ENCODE assay signal across 8 cellular contexts in genomic region chr20:35146922-35147574, GRCh38. TPM values are rescaled to one million over a fixed set of nuclear protein-coding genes. Genes with fewer than 3 reads are reported as not detected.
DNase-seq lines count a peak whose midpoint lies in the region; ATAC-seq and TF ChIP-seq lines count a peak whose summit lies in the region.

Gene EDEM2, minus strand, starts transcription at chr20:35147336. Its CDS starts 78 bp downstream, at chr20:35147258.

- TF ChIP-seq EP300 in tibial nerve (IDR thresholded peaks at IDR 0.05), result peak in 1 of 2 donors; percentile 84

- peak within 1 kb of the TSS; percentile 95 for H3K4me2 ChIP-seq in trophoblast cell (ENCODE audit: low read length)

- intact Hi-C loops in cardiac septum (cut with DNase I), result no loop called here

- no peaks in the 10 kb centered on the region for H3K27me3 Mint-ChIP-seq in T-cell

- peak within 1 kb of the TSS; percentile 73 for H3K18ac ChIP-seq in trophoblast cell (ENCODE audit: low read length)

- TF ChIP-seq CTCF in GM12874 (IDR thresholded peaks at IDR 0.05; ENCODE audit: insufficient read depth, low read depth, low read length) (0 out of 2 replicates have a peak, but pooled peaks have one; percentile 22), tibial nerve (IDR thresholded peaks at IDR 0.05) (peak in 2 of 5 experiments; percentile 6 to 13)

- H3K4me3 ChIP-seq in adipocyte (ENCODE audit: low read length) (peak within 1 kb of the TSS; percentile 96), trophoblast cell (ENCODE audit: low read depth, low read length) (peak within 1 kb of the TSS; percentile 85), tibial nerve (peak within 1 kb of the TSS; percentile 66 to 72 (median 68))

- peaks cover 35% of the 10 kb centered on the region for H3K4me1 ChIP-seq in adipocyte (ENCODE audit: control insufficient read depth, insufficient read depth, low read length)
- H3K4me1 ChIP-seq in trophoblast cell (ENCODE audit: control insufficient read depth in 1 of 2, insufficient read depth in 2 of 2, low read length in 2 of 2), result peaks cover 5 to 8% of the 10 kb centered on the region in 2 experiments
- H3K4me1 ChIP-seq in tibial nerve, result peaks cover 0 to 45% (median 7%) of the 10 kb centered on the region in 4 donors

- H3K23ac ChIP-seq in trophoblast cell (ENCODE audit: low read length), result no peak within 1 kb of the TSS

- H3K27ac Mint-ChIP-seq in T-cell, result peak within 1 kb of the TSS; percentile 92 to 97

- peak within 1 kb of the TSS; percentile 79 for H4K91ac ChIP-seq in trophoblast cell (ENCODE audit: low read depth, low read length)

- no CpG with 5 or more reads among the region's 42 CpGs for WGBS in trophoblast cell (ENCODE audit: extremely low coverage, insufficient coverage, insufficient read length)
- WGBS in tibial nerve, 2 donors, result 0% methylated on average over 31 to 42 of the region's 42 CpGs

- peak within 1 kb of the TSS; percentile 51 for H2AK5ac ChIP-seq in trophoblast cell (ENCODE audit: low read length)

- DNase-seq in NCI-H146 (lab: John Stamatoyannopoulos, UW) (peak; percentile 97), T-cell (peak; percentile 84 to 94 (median 90)), adipocyte (ENCODE audit: low read depth) (peak; percentile 97), cardiac septum (ENCODE audit: low spot score) (peak; percentile 96), trophoblast cell (peak; percentile 99), tibial nerve (ENCODE audit: low spot score in 2 of 2) (peak; percentile 81 to 85)

- peak; percentile 83 for ATAC-seq in HG02840 (IDR thresholded peaks at IDR 0.05; ENCODE audit: low FRiP score, unreplicated experiment)
- peak; percentile 89 to 93 (median 92) for ATAC-seq in T-cell (replicated peaks in 1 of 4)

- H3K27me3 ChIP-seq in adipocyte (replicated peaks; ENCODE audit: control insufficient read depth, insufficient read depth, low read length), result no peaks in the 10 kb centered on the region
- no peaks in the 10 kb centered on the region for H3K27me3 ChIP-seq in trophoblast cell (ENCODE audit: insufficient read depth, low read length)
- no peaks in the 10 kb centered on the region for H3K27me3 ChIP-seq in tibial nerve

- H3K4me1 Mint-ChIP-seq in T-cell, result peaks cover 36 to 41% (median 38%) of the 10 kb centered on the region in 3 donors

- peaks cover 7% of the 10 kb centered on the region for H3K36me3 ChIP-seq in adipocyte (ENCODE audit: control insufficient read depth, insufficient read depth, low read length, severe bottlenecking)
- peaks cover 2 to 11% of the 10 kb centered on the region in 2 experiments for H3K36me3 ChIP-seq in trophoblast cell (ENCODE audit: control insufficient read depth in 1 of 2, insufficient read depth in 2 of 2, low read length in 2 of 2)
- peaks cover 0 to 28% (median 5%) of the 10 kb centered on the region in 3 donors for H3K36me3 ChIP-seq in tibial nerve

- peaks cover 19% of the 10 kb centered on the region for H3K36me3 Mint-ChIP-seq in T-cell

- TF ChIP-seq POLR2A in tibial nerve (IDR thresholded peaks at IDR 0.05), result peak in 1 of 2 donors; percentile 51

- H2BK12ac ChIP-seq in trophoblast cell (ENCODE audit: low read length), result peak within 1 kb of the TSS; percentile 66

- H3K79me2 ChIP-seq in trophoblast cell (ENCODE audit: control insufficient read depth, insufficient read depth, low read length, poor library complexity), result peaks cover 9% of the 10 kb centered on the region

- H2AFZ ChIP-seq in trophoblast cell (ENCODE audit: insufficient read depth, low read length, poor library complexity), result peak within 1 kb of the TSS; percentile 93

- peak within 1 kb of the TSS; percentile 80 for H4K8ac ChIP-seq in trophoblast cell (ENCODE audit: low read depth, low read length)

- H2BK120ac ChIP-seq in trophoblast cell (ENCODE audit: insufficient read depth, low read length, poor library complexity), result peak within 1 kb of the TSS; percentile 74

- H4K12ac ChIP-seq in trophoblast cell (ENCODE audit: low read depth, low read length), result peak within 1 kb of the TSS; percentile 65

- H3K9me3 Mint-ChIP-seq in T-cell, result no peaks in the 10 kb centered on the region

- peak within 1 kb of the TSS; percentile 81 for H3K14ac ChIP-seq in trophoblast cell (ENCODE audit: low read length)

- H3K9me3 ChIP-seq in adipocyte (ENCODE audit: control insufficient read depth, low read length) (no peaks in the 10 kb centered on the region), trophoblast cell (ENCODE audit: insufficient read depth, low read depth, low read length) (no peaks in the 10 kb centered on the region), tibial nerve (no peaks in the 10 kb centered on the region)

- H3K9ac ChIP-seq in adipocyte (ENCODE audit: low read length) (peak within 1 kb of the TSS; percentile 96), trophoblast cell (ENCODE audit: low read length) (peak within 1 kb of the TSS; percentile 83)

- peak within 1 kb of the TSS; percentile 93 to 98 (median 96) for H3K4me3 Mint-ChIP-seq in T-cell

- peak within 1 kb of the TSS; percentile 87 for H3K27ac ChIP-seq in trophoblast cell (ENCODE audit: low read depth, low read length)
- H3K27ac ChIP-seq in tibial nerve, result peak within 1 kb of the TSS; percentile 4 to 83 (median 64)

- CTCF ChIA-PET in T-cell (lab: Charles Lee), result interaction anchor here in 1 of 2 donors (0.5 to 4.0 kb wide), 8 partner anchors 10 to 811 kb away, joined by 3 to 61 read pairs (median 3); partner anchors contain the start of gene RBM39

- peak within 1 kb of the TSS; percentile 89 for H2BK5ac ChIP-seq in trophoblast cell (ENCODE audit: low read depth, low read length, poor library complexity)

- H3K4ac ChIP-seq in trophoblast cell (ENCODE audit: low read depth, low read length), result peak within 1 kb of the TSS; percentile 81

- POLR2A ChIA-PET in T-cell (lab: Charles Lee), result interaction anchor here (0.6 to 0.7 kb wide), 3 partner anchors 12 to 156 kb away, joined by 3 to 5 read pairs (median 3); no protein-coding TSS in a partner anchor

- peaks cover 18% of the 10 kb centered on the region for H3K79me1 ChIP-seq in trophoblast cell (ENCODE audit: low read length)

RNA-seq across cellular contexts. Expression of gene EDEM2, which starts in this region (rescaled TPM):
- total RNA-seq in T-cell, result 10 to 100 TPM; 17.7 to 29.8 (median 25.9) TPM
- 11.5 TPM for total RNA-seq in cardiac septum
- 34.7 and 35.9 TPM in 2 replicates for polyA plus RNA-seq in trophoblast cell (2013)
- 10 to 100 TPM; 19.6 to 29.7 (median 25.2) TPM for total RNA-seq in tibial nerve

Comparison
In these comparisons a context has a peak if more than half of its experiments do, and no peak if none do; other contexts are left out.
1. Peak in every context shown above with its lines: DNase-seq, ATAC-seq, H3K4me3 ChIP-seq and H3K27ac ChIP-seq.